Comparison of ENCODE assay signal across 1 cellular context in the genomic region with DNA sequence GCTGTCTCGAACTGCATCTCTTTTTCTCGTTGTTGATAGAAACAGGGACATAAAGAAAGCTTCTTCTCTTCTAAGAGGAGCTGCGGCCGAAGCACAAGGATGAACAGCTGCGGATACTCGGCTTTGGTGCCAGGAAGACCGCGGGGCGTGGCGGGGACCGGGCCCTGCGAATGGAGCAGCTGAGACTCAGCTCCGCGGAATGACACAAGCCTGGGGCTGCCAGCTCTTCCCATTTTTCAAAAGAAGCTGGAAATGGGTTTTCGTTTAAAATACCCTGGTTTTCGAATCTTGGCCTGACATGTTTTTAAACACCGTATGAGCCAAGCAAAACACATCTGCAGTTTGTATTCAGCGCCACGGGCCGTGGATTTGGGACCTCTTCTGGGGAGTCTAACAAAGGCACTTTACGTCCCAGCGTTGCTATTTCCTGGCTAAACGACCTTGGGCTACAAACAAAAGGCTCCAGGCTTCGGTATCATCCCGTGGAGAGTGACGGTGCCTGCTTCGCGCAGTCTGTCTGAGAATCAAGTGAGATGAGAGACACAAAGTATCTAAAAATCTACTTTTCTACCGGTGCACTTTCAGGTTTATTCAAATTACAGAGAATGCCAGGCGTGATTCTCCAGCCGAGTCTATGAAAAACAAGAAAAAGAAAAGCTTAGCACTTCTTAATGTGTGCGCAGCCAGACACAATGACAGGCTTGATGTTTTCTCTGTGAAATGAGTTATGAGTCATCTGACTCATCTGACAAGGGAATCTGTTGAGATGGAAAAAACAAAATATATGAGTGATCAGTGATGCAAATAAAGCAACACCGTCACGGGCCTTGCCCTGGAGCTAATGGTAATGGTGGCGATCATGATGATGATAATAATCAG.
TF ChIP-seq lines count a peak whose summit lies in the region.

No MANE protein-coding gene starts in this region.

TF ChIP-seq in K562, 482 proteins besides CTCF, POLR2A, EP300 and RAD21 (continued from another document):
- TF ChIP-seq, protein P1, sequence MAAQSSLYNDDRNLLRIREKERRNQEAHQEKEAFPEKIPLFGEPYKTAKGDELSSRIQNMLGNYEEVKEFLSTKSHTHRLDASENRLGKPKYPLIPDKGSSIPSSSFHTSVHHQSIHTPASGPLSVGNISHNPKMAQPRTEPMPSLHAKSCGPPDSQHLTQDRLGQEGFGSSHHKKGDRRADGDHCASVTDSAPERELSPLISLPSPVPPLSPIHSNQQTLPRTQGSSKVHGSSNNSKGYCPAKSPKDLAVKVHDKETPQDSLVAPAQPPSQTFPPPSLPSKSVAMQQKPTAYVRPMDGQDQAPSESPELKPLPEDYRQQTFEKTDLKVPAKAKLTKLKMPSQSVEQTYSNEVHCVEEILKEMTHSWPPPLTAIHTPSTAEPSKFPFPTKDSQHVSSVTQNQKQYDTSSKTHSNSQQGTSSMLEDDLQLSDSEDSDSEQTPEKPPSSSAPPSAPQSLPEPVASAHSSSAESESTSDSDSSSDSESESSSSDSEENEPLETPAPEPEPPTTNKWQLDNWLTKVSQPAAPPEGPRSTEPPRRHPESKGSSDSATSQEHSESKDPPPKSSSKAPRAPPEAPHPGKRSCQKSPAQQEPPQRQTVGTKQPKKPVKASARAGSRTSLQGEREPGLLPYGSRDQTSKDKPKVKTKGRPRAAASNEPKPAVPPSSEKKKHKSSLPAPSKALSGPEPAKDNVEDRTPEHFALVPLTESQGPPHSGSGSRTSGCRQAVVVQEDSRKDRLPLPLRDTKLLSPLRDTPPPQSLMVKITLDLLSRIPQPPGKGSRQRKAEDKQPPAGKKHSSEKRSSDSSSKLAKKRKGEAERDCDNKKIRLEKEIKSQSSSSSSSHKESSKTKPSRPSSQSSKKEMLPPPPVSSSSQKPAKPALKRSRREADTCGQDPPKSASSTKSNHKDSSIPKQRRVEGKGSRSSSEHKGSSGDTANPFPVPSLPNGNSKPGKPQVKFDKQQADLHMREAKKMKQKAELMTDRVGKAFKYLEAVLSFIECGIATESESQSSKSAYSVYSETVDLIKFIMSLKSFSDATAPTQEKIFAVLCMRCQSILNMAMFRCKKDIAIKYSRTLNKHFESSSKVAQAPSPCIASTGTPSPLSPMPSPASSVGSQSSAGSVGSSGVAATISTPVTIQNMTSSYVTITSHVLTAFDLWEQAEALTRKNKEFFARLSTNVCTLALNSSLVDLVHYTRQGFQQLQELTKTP (IDR thresholded peaks at IDR 0.05; ENCODE audit: low read depth in 1 of 2, partially characterized antibody in 2 of 2), result no peak
- TF ChIP-seq, protein P2, sequence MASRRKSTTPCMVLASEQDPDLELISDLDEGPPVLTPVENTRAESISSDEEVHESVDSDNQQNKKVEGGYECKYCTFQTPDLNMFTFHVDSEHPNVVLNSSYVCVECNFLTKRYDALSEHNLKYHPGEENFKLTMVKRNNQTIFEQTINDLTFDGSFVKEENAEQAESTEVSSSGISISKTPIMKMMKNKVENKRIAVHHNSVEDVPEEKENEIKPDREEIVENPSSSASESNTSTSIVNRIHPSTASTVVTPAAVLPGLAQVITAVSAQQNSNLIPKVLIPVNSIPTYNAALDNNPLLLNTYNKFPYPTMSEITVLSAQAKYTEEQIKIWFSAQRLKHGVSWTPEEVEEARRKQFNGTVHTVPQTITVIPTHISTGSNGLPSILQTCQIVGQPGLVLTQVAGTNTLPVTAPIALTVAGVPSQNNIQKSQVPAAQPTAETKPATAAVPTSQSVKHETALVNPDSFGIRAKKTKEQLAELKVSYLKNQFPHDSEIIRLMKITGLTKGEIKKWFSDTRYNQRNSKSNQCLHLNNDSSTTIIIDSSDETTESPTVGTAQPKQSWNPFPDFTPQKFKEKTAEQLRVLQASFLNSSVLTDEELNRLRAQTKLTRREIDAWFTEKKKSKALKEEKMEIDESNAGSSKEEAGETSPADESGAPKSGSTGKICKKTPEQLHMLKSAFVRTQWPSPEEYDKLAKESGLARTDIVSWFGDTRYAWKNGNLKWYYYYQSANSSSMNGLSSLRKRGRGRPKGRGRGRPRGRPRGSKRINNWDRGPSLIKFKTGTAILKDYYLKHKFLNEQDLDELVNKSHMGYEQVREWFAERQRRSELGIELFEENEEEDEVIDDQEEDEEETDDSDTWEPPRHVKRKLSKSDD (conservative IDR thresholded peaks at IDR 0.05; ENCODE audit: low read length), result no peak
- no peak for TF ChIP-seq HINFP (tag; conservative IDR thresholded peaks at IDR 0.05; ENCODE audit: low read depth)
- TF ChIP-seq, protein P3, sequence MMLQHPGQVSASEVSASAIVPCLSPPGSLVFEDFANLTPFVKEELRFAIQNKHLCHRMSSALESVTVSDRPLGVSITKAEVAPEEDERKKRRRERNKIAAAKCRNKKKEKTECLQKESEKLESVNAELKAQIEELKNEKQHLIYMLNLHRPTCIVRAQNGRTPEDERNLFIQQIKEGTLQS (IDR thresholded peaks at IDR 0.05), result 0 out of 2 replicates have a peak, but pooled peaks have one; percentile 11
- TF ChIP-seq, protein P3 (CRISPR knock-in tag; conservative IDR thresholded peaks at IDR 0.05), result no peak
- no peak for TF ChIP-seq ATF7 (IDR thresholded peaks at IDR 0.05)
- TF ChIP-seq U2AF2 (optimal IDR thresholded peaks at IDR 0.05; ENCODE audit: low read depth, low read length), result no peak
- TF ChIP-seq SIN3B (IDR thresholded peaks at IDR 0.05; ENCODE audit: low read depth), result no peak
